In the genomic region with DNA sequence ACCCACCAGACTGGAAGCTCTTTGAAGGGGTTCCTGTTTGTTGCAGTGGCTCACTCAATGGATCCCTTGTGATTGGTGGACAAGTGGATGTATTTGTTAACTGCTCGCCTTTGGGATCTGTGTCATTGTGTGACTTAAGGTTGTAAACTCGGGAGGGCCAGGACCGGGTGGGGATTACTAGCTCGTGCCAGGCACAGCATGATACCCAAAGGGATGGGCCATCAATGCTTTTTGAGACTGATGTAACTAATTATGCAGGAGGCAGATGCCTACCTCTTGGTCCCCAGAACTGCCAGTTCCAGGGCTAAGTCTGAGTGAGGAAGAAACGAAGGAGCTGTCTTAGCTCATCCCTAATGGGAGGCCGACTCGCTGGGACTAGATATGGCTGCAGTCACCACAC, we compare ENCODE assay signal across 14 cellular contexts. TPM values are rescaled to one million over a fixed set of nuclear protein-coding genes. Genes with fewer than 3 reads are reported as not detected.
DNase-seq lines count a peak whose midpoint lies in the region; ATAC-seq lines count a peak whose summit lies in the region.
"Had no signal": no experiment of that assay in that cellular context is flagged by ENCODE, and none has a peak within 500 bp of the region (broad histone marks: within the 10 kb centered on the region; RNA-seq: fewer than 3 reads in every experiment).

No MANE protein-coding gene starts in this region.

- POLR2A ChIA-PET in activated CD4-positive, alpha-beta memory T cell treated with anti-CD3 and anti-CD28 coated beads, Interleukin-2, amount 10 ng/mL, durations not matched to agents 7 days and 5 days (lab: Charles Lee): interaction anchor here (1.8 kb wide), 1 partner anchor 19 kb away, joined by 8 read pairs; no protein-coding TSS in a partner anchor

- H3K4me1 Mint-ChIP-seq in activated naive CD4-positive, alpha-beta T cell treated with anti-CD3 and anti-CD28 coated beads, Interleukin-2, amount 10 ng/mL, durations not matched to agents 7 days and 5 days: peaks cover 13% of the 10 kb centered on the region
- H3K4me1 Mint-ChIP-seq in activated CD4-positive, alpha-beta memory T cell treated with anti-CD3 and anti-CD28 coated beads, Interleukin-2, amount 10 ng/mL, durations not matched to agents 7 days and 5 days: peaks cover 6% of the 10 kb centered on the region
- peaks cover 17% of the 10 kb centered on the region for H3K4me1 Mint-ChIP-seq in stimulated activated naive CD8-positive, alpha-beta T cell treated with anti-CD3 and anti-CD28 coated beads, Interleukin-15, amount 100 ng/mL, for 72 hours

- no peak overlapping the region for H3K9ac ChIP-seq in iPS-15b (ENCODE audit: low read depth, low read length)

- DNase-seq in activated naive CD4-positive, alpha-beta T cell treated with anti-CD3 and anti-CD28 coated beads, Interleukin-2, amount 10 ng/mL, durations not matched to agents 7 days and 5 days: no peak
- DNase-seq in activated naive CD4-positive, alpha-beta T cell treated with anti-CD3 and anti-CD28 coated beads, Interleukin-2, amount 50 U/mL, for 16 hours: no peak
- no peak for DNase-seq in activated CD4-positive, alpha-beta memory T cell treated with anti-CD3 and anti-CD28 coated beads, Interleukin-2, amount 10 ng/mL, durations not matched to agents 7 days and 5 days
- no peak for DNase-seq in stimulated activated naive CD8-positive, alpha-beta T cell treated with anti-CD3 and anti-CD28 coated beads, Interleukin-15, amount 100 ng/mL, for 72 hours
- DNase-seq in NCI-H82 (lab: John Stamatoyannopoulos, UW) (no peak), DMS79 (lab: John Stamatoyannopoulos, UW) (no peak)
- DNase-seq: KG1; NCI-H146; NCI-H774; stimulated activated CD4-positive, alpha-beta T cell treated with anti-CD3 and anti-CD28 coated beads, Interleukin-2, amount 100 ng/mL, for 48 hours had no signal

- CTCF ChIA-PET in activated naive CD4-positive, alpha-beta T cell treated with anti-CD3 and anti-CD28 coated beads, Interleukin-2, amount 10 ng/mL, durations not matched to agents 7 days and 5 days (lab: Charles Lee): interaction anchor here (0.8 to 1.6 kb wide), 3 partner anchors 8 to 127 kb away, joined by 3 to 7 read pairs (median 3); no protein-coding TSS in a partner anchor
- CTCF ChIA-PET in activated CD4-positive, alpha-beta memory T cell treated with anti-CD3 and anti-CD28 coated beads, Interleukin-2, amount 10 ng/mL, durations not matched to agents 7 days and 5 days (lab: Charles Lee): interaction anchor here (1.0 kb wide), 1 partner anchor 96 kb away, joined by 3 read pairs; no protein-coding TSS in a partner anchor

- H3K4me1 ChIP-seq in iPS-15b (ENCODE audit: control insufficient read depth, insufficient read depth, low read length): peaks cover 16% of the 10 kb centered on the region

- peak overlapping the region; percentile 16 for H3K4me3 ChIP-seq in iPS-15b (ENCODE audit: low read depth, low read length)
- H3K4me3 ChIP-seq: GM12878 had no signal

- H3K27ac Mint-ChIP-seq in activated naive CD4-positive, alpha-beta T cell treated with anti-CD3 and anti-CD28 coated beads, Interleukin-2, amount 10 ng/mL, durations not matched to agents 7 days and 5 days: peak overlapping the region; percentile 59
- H3K27ac Mint-ChIP-seq in activated CD4-positive, alpha-beta memory T cell treated with anti-CD3 and anti-CD28 coated beads, Interleukin-2, amount 10 ng/mL, durations not matched to agents 7 days and 5 days: no peak overlapping the region
- no peak overlapping the region for H3K27ac Mint-ChIP-seq in stimulated activated naive CD8-positive, alpha-beta T cell treated with anti-CD3 and anti-CD28 coated beads, Interleukin-15, amount 100 ng/mL, for 72 hours

- no peak for ATAC-seq in stimulated activated naive CD8-positive, alpha-beta T cell treated with anti-CD3 and anti-CD28 coated beads, Interleukin-15, amount 100 ng/mL, for 72 hours
- ATAC-seq in GM21447 (IDR thresholded peaks at IDR 0.05; ENCODE audit: unreplicated experiment): no peak
- ATAC-seq: GM12878, right cardiac atrium had no signal

- peaks cover 46% of the 10 kb centered on the region for H3K27me3 Mint-ChIP-seq in activated naive CD4-positive, alpha-beta T cell treated with anti-CD3 and anti-CD28 coated beads, Interleukin-2, amount 10 ng/mL, durations not matched to agents 7 days and 5 days
- H3K27me3 Mint-ChIP-seq in activated CD4-positive, alpha-beta memory T cell treated with anti-CD3 and anti-CD28 coated beads, Interleukin-2, amount 10 ng/mL, durations not matched to agents 7 days and 5 days: peaks cover 20% of the 10 kb centered on the region
- H3K27me3 Mint-ChIP-seq in stimulated activated naive CD8-positive, alpha-beta T cell treated with anti-CD3 and anti-CD28 coated beads, Interleukin-15, amount 100 ng/mL, for 72 hours: peaks cover 19% of the 10 kb centered on the region

- H3K36me3 Mint-ChIP-seq in activated naive CD4-positive, alpha-beta T cell treated with anti-CD3 and anti-CD28 coated beads, Interleukin-2, amount 10 ng/mL, durations not matched to agents 7 days and 5 days: peaks cover 5% of the 10 kb centered on the region
- H3K36me3 Mint-ChIP-seq in activated CD4-positive, alpha-beta memory T cell treated with anti-CD3 and anti-CD28 coated beads, Interleukin-2, amount 10 ng/mL, durations not matched to agents 7 days and 5 days (ENCODE audit: low read depth): peaks cover 3% of the 10 kb centered on the region

- H3K9me3 Mint-ChIP-seq in activated naive CD4-positive, alpha-beta T cell treated with anti-CD3 and anti-CD28 coated beads, Interleukin-2, amount 10 ng/mL, durations not matched to agents 7 days and 5 days: no peaks in the 10 kb centered on the region
- H3K9me3 Mint-ChIP-seq in activated CD4-positive, alpha-beta memory T cell treated with anti-CD3 and anti-CD28 coated beads, Interleukin-2, amount 10 ng/mL, durations not matched to agents 7 days and 5 days: no peaks in the 10 kb centered on the region
- H3K9me3 Mint-ChIP-seq in stimulated activated naive CD8-positive, alpha-beta T cell treated with anti-CD3 and anti-CD28 coated beads, Interleukin-15, amount 100 ng/mL, for 72 hours: no peaks in the 10 kb centered on the region

- peaks cover 60% of the 10 kb centered on the region for H3K27me3 ChIP-seq in iPS-15b (ENCODE audit: control insufficient read depth, insufficient read depth, low read length)

- no peaks in the 10 kb centered on the region for H3K9me3 ChIP-seq in iPS-15b (ENCODE audit: control insufficient read depth, insufficient read depth, low read length)

- H3K4me3 Mint-ChIP-seq in activated naive CD4-positive, alpha-beta T cell treated with anti-CD3 and anti-CD28 coated beads, Interleukin-2, amount 10 ng/mL, durations not matched to agents 7 days and 5 days: peak overlapping the region; percentile 66
- H3K4me3 Mint-ChIP-seq in activated CD4-positive, alpha-beta memory T cell treated with anti-CD3 and anti-CD28 coated beads, Interleukin-2, amount 10 ng/mL, durations not matched to agents 7 days and 5 days: peak overlapping the region; percentile 58
- peak overlapping the region; percentile 66 to 75 for H3K4me3 Mint-ChIP-seq in stimulated activated naive CD8-positive, alpha-beta T cell treated with anti-CD3 and anti-CD28 coated beads, Interleukin-15, amount 100 ng/mL, for 72 hours

- H3K36me3 ChIP-seq in iPS-15b (ENCODE audit: control insufficient read depth, insufficient read depth, low read length): peaks cover 5% of the 10 kb centered on the region

RNA-seq across cellular contexts. Expression of gene UTP14A, which starts 27.7 kb away (rescaled TPM):
- 10 to 100 TPM; 15.3 to 18.4 TPM for total RNA-seq in activated CD4-positive, alpha-beta memory T cell treated with anti-CD3 and anti-CD28 coated beads, Interleukin-2, amount 10 ng/mL, durations not matched to agents 7 days and 5 days

RNA-seq across cellular contexts. Expression of gene BCORL1, which starts 48.7 kb away (rescaled TPM):
- 1 to 10 TPM; 6.9 to 7.2 TPM for total RNA-seq in activated CD4-positive, alpha-beta memory T cell treated with anti-CD3 and anti-CD28 coated beads, Interleukin-2, amount 10 ng/mL, durations not matched to agents 7 days and 5 days
